Comparison of ENCODE assay signal across 20 cellular contexts in the genomic region with DNA sequence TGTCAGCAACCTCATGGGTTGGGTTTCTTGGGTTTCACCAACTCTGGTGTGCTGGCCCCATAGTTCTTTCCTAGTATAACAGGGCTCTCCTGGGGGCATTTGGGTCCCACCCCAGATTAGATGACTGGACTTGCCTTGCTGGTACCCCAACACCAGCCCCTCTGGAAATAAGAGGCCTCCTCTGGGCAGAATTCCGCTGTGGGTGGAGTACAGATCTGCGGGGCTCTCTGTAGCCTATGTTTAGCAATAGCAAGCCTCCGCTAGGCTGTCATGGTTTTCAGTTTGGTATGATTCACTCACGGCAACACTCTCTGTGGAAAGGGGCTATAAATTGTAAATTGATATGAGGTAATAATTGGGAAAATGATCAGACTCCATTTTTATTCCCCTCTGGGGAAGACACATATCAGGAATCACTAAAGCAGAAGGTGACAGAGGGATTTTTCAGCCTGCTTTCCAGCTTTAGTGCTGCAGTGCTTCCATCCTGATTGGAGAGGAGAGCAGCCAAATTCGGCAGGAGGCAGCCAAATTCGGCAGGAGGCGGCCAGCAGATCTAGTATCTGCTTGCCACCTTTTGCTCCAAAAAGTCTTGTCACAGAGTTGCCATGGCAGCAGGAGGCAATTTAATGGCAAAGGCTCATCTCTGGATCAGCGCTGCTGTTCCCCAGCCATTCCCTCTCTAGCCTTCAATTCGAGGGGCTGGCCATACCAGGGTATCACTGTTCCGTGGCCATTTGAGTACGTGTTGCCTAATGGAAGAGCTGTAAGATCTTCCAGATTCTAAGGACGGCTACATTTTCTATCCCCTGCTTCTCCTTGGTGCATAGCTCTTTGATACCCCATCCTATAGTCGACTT.
A peak's percentile ranks its signal among the peaks of the same experiment; 100 is the strongest.
DNase-seq lines count a peak whose midpoint lies in the region; ATAC-seq, FAIRE-seq and TF ChIP-seq lines count a peak whose summit lies in the region.
"Had no signal": no experiment of that assay in that cellular context is flagged by ENCODE, and none has a peak within 500 bp of the region (broad histone marks: within the 10 kb centered on the region; RNA-seq: fewer than 3 reads in every experiment).

No MANE protein-coding gene starts in this region.

- H3K27me3 ChIP-seq in psoas muscle (ENCODE audit: insufficient read depth in 3 of 3, low read length in 2 of 3), result no peaks in the 10 kb centered on the region

- peak; percentile 47 to 88 (median 56) for ATAC-seq in psoas muscle
- ATAC-seq: activated CD8-positive, alpha-beta T cell treated with anti-CD3 and anti-CD28 coated beads, Interleukin-2, amount 10 ng/mL, durations not matched to agents 7 days and 5 days; CD8-positive, alpha-beta T cell had no signal

- peaks cover 2% of the 10 kb centered on the region for H3K4me1 Mint-ChIP-seq in activated naive CD8-positive, alpha-beta T cell treated with anti-CD3 and anti-CD28 coated beads for 36 hours
- no peaks in the 10 kb centered on the region for H3K4me1 Mint-ChIP-seq in immature natural killer cell

- no peaks in the 10 kb centered on the region for H3K36me3 ChIP-seq in psoas muscle (ENCODE audit: insufficient read depth in 1 of 2, low read depth in 1 of 2)

- H3K27me3 Mint-ChIP-seq in activated naive CD8-positive, alpha-beta T cell treated with anti-CD3 and anti-CD28 coated beads for 36 hours, result no peaks in the 10 kb centered on the region
- no peaks in the 10 kb centered on the region for H3K27me3 Mint-ChIP-seq in immature natural killer cell (ENCODE audit: low read depth in 3 of 3)
- H3K27me3 Mint-ChIP-seq: activated naive CD8-positive, alpha-beta T cell had no signal

- H3K4me3 ChIP-seq in psoas muscle, result peak overlapping the region; percentile 51
- H3K4me3 ChIP-seq: SK-N-MC had no signal

- peak overlapping the region; percentile 70 for H3K27ac ChIP-seq in cingulate gyrus (ENCODE audit: low read depth, low read length)
- no peak overlapping the region for H3K27ac ChIP-seq in psoas muscle
- H3K27ac ChIP-seq: SK-N-MC had no signal

- H3K4me3 Mint-ChIP-seq in activated naive CD8-positive, alpha-beta T cell treated with anti-CD3 and anti-CD28 coated beads for 36 hours, result no peak overlapping the region
- no peak overlapping the region for H3K4me3 Mint-ChIP-seq in immature natural killer cell
- H3K4me3 Mint-ChIP-seq: activated CD8-positive, alpha-beta T cell treated with anti-CD3 and anti-CD28 coated beads, Interleukin-2, amount 10 ng/mL, durations not matched to agents 7 days and 5 days; activated naive CD8-positive, alpha-beta T cell; activated T-cell treated with anti-CD3 and anti-CD28 coated beads, Interleukin-2, amount 50 U/mL, for 4 hours; CD8-positive, alpha-beta T cell; neural crest cell had no signal

- FAIRE-seq in urothelium cell line (lab: Jason Lieb, UNC), result no peak
- FAIRE-seq: RCC 7860 had no signal

- 54 to 74% (median 56%) methylated on average over 13 of the region's 13 CpGs for WGBS in psoas muscle, 3 donors

- intact Hi-C loops in psoas muscle (cut with DNase I), result no loop called here

- TF ChIP-seq CTCF in psoas muscle (IDR thresholded peaks at IDR 0.05), result no peak

- H3K9me3 Mint-ChIP-seq in activated naive CD8-positive, alpha-beta T cell treated with anti-CD3 and anti-CD28 coated beads for 36 hours, result no peaks in the 10 kb centered on the region
- H3K9me3 Mint-ChIP-seq in immature natural killer cell, result no peaks in the 10 kb centered on the region
- H3K9me3 Mint-ChIP-seq: activated T-cell treated with anti-CD3 and anti-CD28 coated beads, Interleukin-2, amount 50 U/mL, for 4 hours; CD8-positive, alpha-beta T cell; neural crest cell had no signal

- H3K36me3 Mint-ChIP-seq in activated naive CD8-positive, alpha-beta T cell treated with anti-CD3 and anti-CD28 coated beads for 36 hours, result peaks cover 3% of the 10 kb centered on the region
- peaks cover 0 to 4% (median 4%) of the 10 kb centered on the region in 3 donors for H3K36me3 Mint-ChIP-seq in immature natural killer cell
- H3K36me3 Mint-ChIP-seq: CD8-positive, alpha-beta T cell had no signal

- DNase-seq in Ammon's horn (ENCODE audit: low spot score) (peak; percentile 72), NCI-H1694 treated with DMSO at 0.1 percent for 48 hours (lab: John Stamatoyannopoulos, UW) (peak; percentile 35), psoas muscle (peak; percentile 21 to 58), urothelium cell line (ENCODE audit: low spot score) (no peak), HK-2 (ENCODE audit: unreplicated experiment) (no peak), immature natural killer cell (no peak)
- no peak for DNase-seq in activated naive CD8-positive, alpha-beta T cell treated with anti-CD3 and anti-CD28 coated beads for 36 hours
- DNase-seq: activated CD8-positive, alpha-beta T cell treated with anti-CD3 and anti-CD28 coated beads, Interleukin-2, amount 10 ng/mL, durations not matched to agents 7 days and 5 days; activated T-cell treated with anti-CD3 and anti-CD28 coated beads, Interleukin-2, amount 50 U/mL, for 4 hours; CD8-positive, alpha-beta T cell; effector memory CD4-positive, alpha-beta T cell; HCEC 1CT; kidney glomerular epithelial cell; NCI-H1048; NCI-H82 had no signal

- H3K4me1 ChIP-seq in psoas muscle, result peaks cover 14% of the 10 kb centered on the region

- no peaks in the 10 kb centered on the region for H3K9me3 ChIP-seq in psoas muscle

- H3K27ac Mint-ChIP-seq in activated naive CD8-positive, alpha-beta T cell treated with anti-CD3 and anti-CD28 coated beads for 36 hours, result no peak overlapping the region
- no peak overlapping the region for H3K27ac Mint-ChIP-seq in immature natural killer cell
- H3K27ac Mint-ChIP-seq: activated CD8-positive, alpha-beta T cell treated with anti-CD3 and anti-CD28 coated beads, Interleukin-2, amount 10 ng/mL, durations not matched to agents 7 days and 5 days; activated naive CD8-positive, alpha-beta T cell; CD8-positive, alpha-beta T cell had no signal

Comparison
In these comparisons a context has a peak if more than half of its experiments do, and no peak if none do; other contexts are left out.
1. DNase-seq: peak in Ammon's horn (single experiment), NCI-H1694 treated with DMSO at 0.1 percent for 48 hours (single experiment) and psoas muscle (2 of 2); none in urothelium cell line (single experiment), activated naive CD8-positive, alpha-beta T cell treated with anti-CD3 and anti-CD28 coated beads for 36 hours (single experiment), HK-2 (single experiment) and immature natural killer cell (0 of 3).